17 cellular contexts compared by ENCODE assay signal in the genomic region with DNA sequence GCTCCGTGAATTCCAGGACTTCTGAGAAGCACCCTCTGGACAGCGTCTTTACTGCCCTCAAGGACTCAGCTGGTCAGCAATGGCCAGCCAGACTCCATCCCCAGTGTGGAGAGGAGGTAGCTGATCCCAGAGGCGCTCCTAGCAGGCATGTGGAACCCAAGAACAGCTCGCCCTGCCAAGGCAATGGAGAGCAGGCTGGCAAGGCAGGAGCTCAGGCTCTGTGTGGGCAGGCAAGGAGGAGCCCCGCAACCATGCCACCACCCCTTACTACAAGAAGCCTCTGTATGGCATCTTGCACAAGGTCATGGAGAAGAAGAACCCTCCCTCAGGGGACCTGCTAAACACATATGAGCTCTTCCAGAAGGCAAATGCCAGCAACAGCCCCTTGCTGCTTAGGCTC. TPM values are rescaled to one million over a fixed set of nuclear protein-coding genes. Genes with fewer than 3 reads are reported as not detected.
DNase-seq lines count a peak whose midpoint lies in the region; ATAC-seq and TF ChIP-seq lines count a peak whose summit lies in the region.
"Had no signal": no experiment of that assay in that cellular context is flagged by ENCODE, and none has a peak within 500 bp of the region (broad histone marks: within the 10 kb centered on the region; RNA-seq: fewer than 3 reads in every experiment).

No MANE protein-coding gene starts in this region.

- no peak overlapping the region for H3K27ac ChIP-seq in DOHH2 (ENCODE audit: low read depth, low read length)
- H3K27ac ChIP-seq: C4-2B, Peyer's patch, SJSA1 had no signal

- H3K9me3 ChIP-seq in DOHH2 (ENCODE audit: control insufficient read depth, insufficient read depth, low read length) = no peaks in the 10 kb centered on the region
- H3K9me3 ChIP-seq: Peyer's patch, SJSA1 had no signal

- peaks cover 3% of the 10 kb centered on the region for H3F3A ChIP-seq in DOHH2 (ENCODE audit: control insufficient read depth, insufficient read depth)

- no peaks in the 10 kb centered on the region for H3K9me3 Mint-ChIP-seq in activated T-cell treated with anti-CD3 and anti-CD28 coated beads, Interleukin-2, amount 50 U/mL, for 24 hours
- no peaks in the 10 kb centered on the region for H3K9me3 Mint-ChIP-seq in activated T-cell treated with anti-CD3 and anti-CD28 coated beads, Interleukin-2, amount 50 U/mL, for 72 hours
- no peaks in the 10 kb centered on the region for H3K9me3 Mint-ChIP-seq in activated naive CD8-positive, alpha-beta T cell treated with anti-CD3 and anti-CD28 coated beads for 36 hours
- H3K9me3 Mint-ChIP-seq in naive B cell = no peaks in the 10 kb centered on the region

- no peak for DNase-seq in activated T-cell treated with anti-CD3 and anti-CD28 coated beads, Interleukin-2, amount 50 U/mL, for 24 hours
- DNase-seq in activated T-cell treated with anti-CD3 and anti-CD28 coated beads, Interleukin-2, amount 50 U/mL, for 72 hours = no peak
- DNase-seq in activated naive CD8-positive, alpha-beta T cell treated with anti-CD3 and anti-CD28 coated beads for 36 hours = no peak
- DNase-seq in naive B cell = no peak
- no peak for DNase-seq in NCI-H2227 (lab: John Stamatoyannopoulos, UW; ENCODE audit: unreplicated experiment)
- DNase-seq: NCI-H1092; NCI-H146; NCI-H2029; NCI-H226; NCI-H510A treated with DMSO at 0.1 percent for 48 hours; NCI-H774; NK-92 treated with Interleukin-12 subunit alpha and Interleukin-12 subunit beta, amount 100 ng/mL, for 24 hours; Peyer's patch had no signal

- no peaks in the 10 kb centered on the region for H4K20me1 ChIP-seq in DOHH2 (ENCODE audit: control insufficient read depth, insufficient read depth, low read depth, low read length)

- peaks cover 25% of the 10 kb centered on the region for H3K79me2 ChIP-seq in DOHH2 (ENCODE audit: control insufficient read depth, low read length)

- peaks cover 38% of the 10 kb centered on the region for H3K4me1 ChIP-seq in DOHH2 (ENCODE audit: control insufficient read depth, low read length)
- H3K4me1 ChIP-seq: Peyer's patch, SJSA1 had no signal

- H3K4me3 ChIP-seq in DOHH2 (ENCODE audit: low read length) = no peak overlapping the region
- H3K4me3 ChIP-seq: Peyer's patch, SJSA1 had no signal

- peak overlapping the region; percentile 80 for H3K4me2 ChIP-seq in DOHH2 (ENCODE audit: low read length)

- TF ChIP-seq CTCF in DOHH2 (IDR thresholded peaks at IDR 0.05; ENCODE audit: low read depth, low read length, poor library complexity, severe bottlenecking) = no peak

- H3K27ac Mint-ChIP-seq in activated T-cell treated with anti-CD3 and anti-CD28 coated beads, Interleukin-2, amount 50 U/mL, for 24 hours = no peak overlapping the region
- no peak overlapping the region for H3K27ac Mint-ChIP-seq in activated T-cell treated with anti-CD3 and anti-CD28 coated beads, Interleukin-2, amount 50 U/mL, for 72 hours
- H3K27ac Mint-ChIP-seq in activated naive CD8-positive, alpha-beta T cell treated with anti-CD3 and anti-CD28 coated beads for 36 hours = no peak overlapping the region
- no peak overlapping the region for H3K27ac Mint-ChIP-seq in naive B cell

- no peaks in the 10 kb centered on the region for H3K27me3 Mint-ChIP-seq in activated T-cell treated with anti-CD3 and anti-CD28 coated beads, Interleukin-2, amount 50 U/mL, for 24 hours
- peaks cover 8% of the 10 kb centered on the region for H3K27me3 Mint-ChIP-seq in activated T-cell treated with anti-CD3 and anti-CD28 coated beads, Interleukin-2, amount 50 U/mL, for 72 hours (ENCODE audit: low read depth)
- H3K27me3 Mint-ChIP-seq in activated naive CD8-positive, alpha-beta T cell treated with anti-CD3 and anti-CD28 coated beads for 36 hours = no peaks in the 10 kb centered on the region
- no peaks in the 10 kb centered on the region for H3K27me3 Mint-ChIP-seq in naive B cell

- peaks cover 34% of the 10 kb centered on the region for H3K4me1 Mint-ChIP-seq in activated T-cell treated with anti-CD3 and anti-CD28 coated beads, Interleukin-2, amount 50 U/mL, for 24 hours (ENCODE audit: low read depth)
- H3K4me1 Mint-ChIP-seq in activated T-cell treated with anti-CD3 and anti-CD28 coated beads, Interleukin-2, amount 50 U/mL, for 72 hours (ENCODE audit: low read depth) = peaks cover 16% of the 10 kb centered on the region
- H3K4me1 Mint-ChIP-seq in activated naive CD8-positive, alpha-beta T cell treated with anti-CD3 and anti-CD28 coated beads for 36 hours = peaks cover 15% of the 10 kb centered on the region
- peaks cover 9 to 39% (median 20%) of the 10 kb centered on the region in 3 donors for H3K4me1 Mint-ChIP-seq in naive B cell

- H3K36me3 ChIP-seq in DOHH2 (ENCODE audit: control insufficient read depth, low read length) = no peaks in the 10 kb centered on the region
- H3K36me3 ChIP-seq: Peyer's patch, SJSA1 had no signal

- no peaks in the 10 kb centered on the region for H3K27me3 ChIP-seq in DOHH2 (ENCODE audit: control insufficient read depth, low read length)
- H3K27me3 ChIP-seq: Peyer's patch, SJSA1 had no signal

- peak overlapping the region; percentile 89 for H3K4me3 Mint-ChIP-seq in activated T-cell treated with anti-CD3 and anti-CD28 coated beads, Interleukin-2, amount 50 U/mL, for 24 hours
- H3K4me3 Mint-ChIP-seq in activated T-cell treated with anti-CD3 and anti-CD28 coated beads, Interleukin-2, amount 50 U/mL, for 72 hours = no peak overlapping the region
- peak overlapping the region; percentile 43 for H3K4me3 Mint-ChIP-seq in activated naive CD8-positive, alpha-beta T cell treated with anti-CD3 and anti-CD28 coated beads for 36 hours
- peak overlapping the region in 5 of 8 donors; percentile 25 to 56 (median 54) for H3K4me3 Mint-ChIP-seq in naive B cell

- peaks cover 5% of the 10 kb centered on the region for H3K36me3 Mint-ChIP-seq in activated T-cell treated with anti-CD3 and anti-CD28 coated beads, Interleukin-2, amount 50 U/mL, for 24 hours (ENCODE audit: low read depth)
- H3K36me3 Mint-ChIP-seq in activated T-cell treated with anti-CD3 and anti-CD28 coated beads, Interleukin-2, amount 50 U/mL, for 72 hours (ENCODE audit: insufficient read depth in 2 of 2) = no peaks in the 10 kb centered on the region
- no peaks in the 10 kb centered on the region for H3K36me3 Mint-ChIP-seq in activated naive CD8-positive, alpha-beta T cell treated with anti-CD3 and anti-CD28 coated beads for 36 hours
- H3K36me3 Mint-ChIP-seq in naive B cell = no peaks in the 10 kb centered on the region

- no peak for ATAC-seq in activated T-cell treated with anti-CD3 and anti-CD28 coated beads, Interleukin-2, amount 50 U/mL, for 72 hours (replicated peaks in 1 of 2)
- ATAC-seq in naive B cell (ENCODE audit: low read depth in 2 of 2) (no peak), GM21528 (IDR thresholded peaks at IDR 0.05; ENCODE audit: low FRiP score, unreplicated experiment) (no peak)

- H3K9me2 ChIP-seq in DOHH2 (replicated peaks; ENCODE audit: control insufficient read depth, low read length) = no peaks in the 10 kb centered on the region

RNA-seq across cellular contexts. Expression of a gene that starts 34.4 kb away (rescaled TPM):
- total RNA-seq in activated T-cell treated with anti-CD3 and anti-CD28 coated beads, Interleukin-2, amount 50 U/mL, for 72 hours = 1 to 10 TPM; 8.9 to 9.7 TPM
- 10 to 100 TPM in 1 of 2 experiments, 1 to 10 TPM in 1; 9.8 to 11.3 TPM for total RNA-seq in activated naive CD8-positive, alpha-beta T cell treated with anti-CD3 and anti-CD28 coated beads for 36 hours
- 10 to 100 TPM; 14.2 to 21.7 (median 16.7) TPM for polyA plus RNA-seq in naive B cell (ENCODE audit: low read depth in 6 of 6)

Comparison
In these comparisons a context has a peak if more than half of its experiments do, and no peak if none do; other contexts are left out.
1. H3K4me3 Mint-ChIP-seq: peak in activated T-cell treated with anti-CD3 and anti-CD28 coated beads, Interleukin-2, amount 50 U/mL, for 24 hours (single experiment), activated naive CD8-positive, alpha-beta T cell treated with anti-CD3 and anti-CD28 coated beads for 36 hours (single experiment) and naive B cell (5 of 8); none in activated T-cell treated with anti-CD3 and anti-CD28 coated beads, Interleukin-2, amount 50 U/mL, for 72 hours (0 of 2).